11 cellular contexts compared by ENCODE assay signal in genomic region chr11:34427171-34427805, GRCh38. TPM values are rescaled to one million over a fixed set of nuclear protein-coding genes. Genes with fewer than 3 reads are reported as not detected.
A peak's percentile ranks its signal among the peaks of the same experiment; 100 is the strongest.
DNase-seq lines count a peak whose midpoint lies in the region; ATAC-seq and TF ChIP-seq lines count a peak whose summit lies in the region.
"Had no signal": no experiment of that assay in that cellular context is flagged by ENCODE, and none has a peak within 500 bp of the region (broad histone marks: within the 10 kb centered on the region; RNA-seq: fewer than 3 reads in every experiment).

No MANE protein-coding gene starts in this region.

- H3K27me3 ChIP-seq in neutrophil, result no peaks in the 10 kb centered on the region
- H3K27me3 ChIP-seq: ascending aorta had no signal

- H3K4me1 ChIP-seq in neutrophil (ENCODE audit: control insufficient read depth in 1 of 2, insufficient read depth in 1 of 2, low read depth in 1 of 2, low read length in 1 of 2), result peaks cover 99 to 100% of the 10 kb centered on the region in 2 experiments
- H3K4me1 ChIP-seq: ascending aorta had no signal

- H3K27ac Mint-ChIP-seq in activated CD8-positive, alpha-beta T cell treated with anti-CD3 and anti-CD28 coated beads, Interleukin-2, amount 10 ng/mL, durations not matched to agents 7 days and 5 days, result no peak overlapping the region

- no peaks in the 10 kb centered on the region for H3K36me3 Mint-ChIP-seq in activated CD8-positive, alpha-beta T cell treated with anti-CD3 and anti-CD28 coated beads, Interleukin-2, amount 10 ng/mL, durations not matched to agents 7 days and 5 days (ENCODE audit: low read depth)

- peak; percentile 91 for DNase-seq in EL
- peak; percentile 91 to 95 for DNase-seq in NOMO-1 (lab: John Stamatoyannopoulos, UW; ENCODE audit: unreplicated experiment in 2 of 2)
- peak; percentile 75 for DNase-seq in dedifferentiated amniotic fluid mesenchymal stem cell (ENCODE audit: extremely low spot score)
- no peak for DNase-seq in activated CD8-positive, alpha-beta T cell treated with anti-CD3 and anti-CD28 coated beads, Interleukin-2, amount 10 ng/mL, durations not matched to agents 7 days and 5 days
- DNase-seq in stimulated activated CD4-positive, alpha-beta T cell treated with anti-CD3 and anti-CD28 coated beads, Interleukin-12 subunit alpha, Interleukin-12 subunit beta, amount 100 ng/mL, for 4 hours, result no peak
- DNase-seq: NCI-H146 had no signal

- H3K27me3 Mint-ChIP-seq in activated CD8-positive, alpha-beta T cell treated with anti-CD3 and anti-CD28 coated beads, Interleukin-2, amount 10 ng/mL, durations not matched to agents 7 days and 5 days (ENCODE audit: low read depth), result peaks cover 22% of the 10 kb centered on the region

- H3K4me1 Mint-ChIP-seq in activated CD8-positive, alpha-beta T cell treated with anti-CD3 and anti-CD28 coated beads, Interleukin-2, amount 10 ng/mL, durations not matched to agents 7 days and 5 days (ENCODE audit: low read depth), result peaks cover 9% of the 10 kb centered on the region

- no peaks in the 10 kb centered on the region for H3K36me3 ChIP-seq in neutrophil
- H3K36me3 ChIP-seq: ascending aorta had no signal

- H3K4me3 ChIP-seq in neutrophil (ENCODE audit: low read depth in 1 of 2, low read length in 1 of 2), result peak overlapping the region; percentile 33 to 49
- H3K4me3 ChIP-seq: ascending aorta had no signal

- H3K4me3 Mint-ChIP-seq in activated CD8-positive, alpha-beta T cell treated with anti-CD3 and anti-CD28 coated beads, Interleukin-2, amount 10 ng/mL, durations not matched to agents 7 days and 5 days, result no peak overlapping the region

- no peak for ATAC-seq in activated CD8-positive, alpha-beta T cell treated with anti-CD3 and anti-CD28 coated beads, Interleukin-2, amount 10 ng/mL, durations not matched to agents 7 days and 5 days
- ATAC-seq in HG03457 (IDR thresholded peaks at IDR 0.05; ENCODE audit: unreplicated experiment), result no peak
- no peak for ATAC-seq in HG02759 (IDR thresholded peaks at IDR 0.05; ENCODE audit: unreplicated experiment)

- CTCF ChIA-PET in activated CD8-positive, alpha-beta T cell treated with anti-CD3 and anti-CD28 coated beads, Interleukin-2, amount 10 ng/mL, durations not matched to agents 7 days and 5 days (lab: Charles Lee), result no interaction called here

- H3K27ac ChIP-seq in neutrophil, result peak overlapping the region; percentile 84
- H3K27ac ChIP-seq: ascending aorta, VCaP had no signal

- POLR2A ChIA-PET in activated CD8-positive, alpha-beta T cell treated with anti-CD3 and anti-CD28 coated beads, Interleukin-2, amount 10 ng/mL, durations not matched to agents 7 days and 5 days (lab: Charles Lee), result no interaction called here

- TF ChIP-seq CTCF in neutrophil (IDR thresholded peaks at IDR 0.05), result no peak

- no peaks in the 10 kb centered on the region for H3K9me3 Mint-ChIP-seq in activated CD8-positive, alpha-beta T cell treated with anti-CD3 and anti-CD28 coated beads, Interleukin-2, amount 10 ng/mL, durations not matched to agents 7 days and 5 days (ENCODE audit: insufficient read depth)

- no peaks in the 10 kb centered on the region for H3K9me3 ChIP-seq in neutrophil
- H3K9me3 ChIP-seq: ascending aorta had no signal

RNA-seq across cellular contexts. Expression of gene CAT, which starts 11.4 kb away (rescaled TPM):
- 10 to 100 TPM; 35.0 to 37.7 TPM for total RNA-seq in activated CD8-positive, alpha-beta T cell treated with anti-CD3 and anti-CD28 coated beads, Interleukin-2, amount 10 ng/mL, durations not matched to agents 7 days and 5 days

Comparison
In these comparisons a context has a peak if more than half of its experiments do, and no peak if none do; other contexts are left out.
1. DNase-seq: peak in EL (single experiment), NOMO-1 (2 of 2) and dedifferentiated amniotic fluid mesenchymal stem cell (single experiment); none in activated CD8-positive, alpha-beta T cell treated with anti-CD3 and anti-CD28 coated beads, Interleukin-2, amount 10 ng/mL, durations not matched to agents 7 days and 5 days (single experiment) and stimulated activated CD4-positive, alpha-beta T cell treated with anti-CD3 and anti-CD28 coated beads, Interleukin-12 subunit alpha, Interleukin-12 subunit beta, amount 100 ng/mL, for 4 hours (single experiment).